Comparison of ENCODE assay signal across 8 cellular contexts in genomic region chr12:96047621-96048211, GRCh38. TPM values are rescaled to one million over a fixed set of nuclear protein-coding genes. Genes with fewer than 3 reads are reported as not detected.
DNase-seq lines count a peak whose midpoint lies in the region; ATAC-seq, FAIRE-seq and TF ChIP-seq lines count a peak whose summit lies in the region.

No MANE protein-coding gene starts in this region.

- peak overlapping the region; percentile 25; the same call in 1 of the 2 replicates for H3K4me2 ChIP-seq in HepG2 (ENCODE audit: low read depth, low read length)
- H3K4me2 ChIP-seq in smooth muscle cell, result no peak overlapping the region

- H3K4me3 ChIP-seq in adrenal gland (peak overlapping the region in 1 of 4 donors; percentile 10), HepG2 (replicated peaks in 1 of 3; ENCODE audit: insufficient read depth in 1 of 3, low read depth in 2 of 3, low read length in 3 of 3) (no peak overlapping the region), smooth muscle cell (no peak overlapping the region)

- POLR2A ChIA-PET in HepG2 (lab: Yijun Ruan, JAX), result no interaction called here

- in situ Hi-C loops in HepG2 (cut with HindIII; ENCODE audit: extremely low pct_ligation_motif_present, low pct_unique_long_range_greater_than_20kb), result no loop called here

- TF ChIP-seq CTCF in adrenal gland (IDR thresholded peaks at IDR 0.05), result no peak
- no peak for TF ChIP-seq CTCF in HepG2 (CRISPR knock-in tag; IDR thresholded peaks at IDR 0.05)
- TF ChIP-seq CTCF in smooth muscle cell (IDR thresholded peaks at IDR 0.05; ENCODE audit: borderline replicate concordance, insufficient read depth, poor library complexity, severe bottlenecking), result no peak

- TF ChIP-seq EP300 in HepG2 (IDR thresholded peaks at IDR 0.05; ENCODE audit: low read depth in 2 of 2, low read length in 2 of 2) (no peak), HepG2 (CRISPR knock-in tag; IDR thresholded peaks at IDR 0.05; ENCODE audit: borderline replicate concordance) (no peak)

- BruUV-seq in HepG2 (replicated peaks; lab: Mats Ljungman, UMichigan), result no TSS peak

- H3K27ac ChIP-seq in adrenal gland, result peak overlapping the region in 4 of 5 donors; percentile 7 to 75 (median 44)
- H3K27ac ChIP-seq in HepG2 (ENCODE audit: extremely low read length, insufficient read depth, low read length), result no peak overlapping the region
- H3K27ac ChIP-seq in smooth muscle cell (ENCODE audit: low read depth), result no peak overlapping the region

- H3K9ac ChIP-seq in HepG2 (ENCODE audit: insufficient read depth, low read depth, low read length) (no peak overlapping the region), smooth muscle cell (ENCODE audit: low read depth) (no peak overlapping the region)

- no peak for TF ChIP-seq POLR2A in adrenal gland (IDR thresholded peaks at IDR 0.05)
- TF ChIP-seq POLR2A in HepG2 (IDR thresholded peaks at IDR 0.05; ENCODE audit: insufficient read depth in 1 of 2, low read depth in 2 of 2, low read length in 2 of 2), result no peak

- CTCF ChIA-PET in HepG2 (lab: Yijun Ruan, JAX; ENCODE audit: low intra/inter-chr PET ratio, low total read pairs), result no interaction called here

- H3F3A ChIP-seq in smooth muscle cell (ENCODE audit: low read depth), result no peaks in the 10 kb centered on the region

- ATAC-seq in GM18861 (IDR thresholded peaks at IDR 0.05; ENCODE audit: unreplicated experiment) (peak; percentile 85), HG03103 (IDR thresholded peaks at IDR 0.05; ENCODE audit: low read depth, unreplicated experiment) (peak; percentile 63), HepG2 (no peak; the same call in 2 of the 3 replicates)

- TF ChIP-seq RAD21 in HepG2 (CRISPR knock-in tag; IDR thresholded peaks at IDR 0.05), result no peak

- intact Hi-C loops in adrenal gland (cut with DNase I), result no loop called here
- intact Hi-C loops in HepG2 (cut with micrococcal nuclease; ENCODE audit: unreplicated experiment), result no loop called here

- WGBS in adrenal gland, 4 donors, result 14 to 25% (median 19%) methylated on average over 3 of the region's 3 CpGs
- WGBS in HepG2 (ENCODE audit: low lambda C conversion rate), result 32% methylated on average over 3 of the region's 3 CpGs
- 81% methylated on average over 3 of the region's 3 CpGs for WGBS in smooth muscle cell (ENCODE audit: low lambda C conversion rate)

- no peak overlapping the region for H2AFZ ChIP-seq in HepG2 (ENCODE audit: low read length)
- H2AFZ ChIP-seq in smooth muscle cell (ENCODE audit: low read depth), result no peak overlapping the region

- H3K36me3 ChIP-seq in adrenal gland (replicated peaks in 1 of 2) (no peaks in the 10 kb centered on the region), HepG2 (replicated peaks in 1 of 2; ENCODE audit: control insufficient read depth in 1 of 2, insufficient read depth in 2 of 2, low read length in 2 of 2) (no peaks in the 10 kb centered on the region), smooth muscle cell (ENCODE audit: low read depth) (no peaks in the 10 kb centered on the region)

- H3K79me2 ChIP-seq in HepG2 (ENCODE audit: insufficient read depth, low read length) (no peaks in the 10 kb centered on the region), smooth muscle cell (ENCODE audit: low read depth) (no peaks in the 10 kb centered on the region)

- DNase-seq in AML-193 (lab: John Stamatoyannopoulos, UW), result peak; percentile 88 to 89
- peak; percentile 21 for DNase-seq in NCI-H2227 (lab: John Stamatoyannopoulos, UW; ENCODE audit: unreplicated experiment)
- peak in 6 of 7 donors; percentile 37 to 58 (median 50) for DNase-seq in adrenal gland
- peak; percentile 27 for DNase-seq in HepG2 (ENCODE audit: low spot score)
- no peak for DNase-seq in T1000 (lab: John Stamatoyannopoulos, UW)
- no peak for DNase-seq in smooth muscle cell (lab: John Stamatoyannopoulos, UW; ENCODE audit: unreplicated experiment)

- H4K20me1 ChIP-seq in HepG2 (ENCODE audit: insufficient read depth, low read length), result no peaks in the 10 kb centered on the region
- H4K20me1 ChIP-seq in smooth muscle cell (ENCODE audit: low read depth), result no peaks in the 10 kb centered on the region

- H3K27me3 ChIP-seq in adrenal gland (no peaks in the 10 kb centered on the region), HepG2 (ENCODE audit: control insufficient read depth in 1 of 2, insufficient read depth in 2 of 2, low read length in 2 of 2) (peaks cover 0 to 13% of the 10 kb centered on the region in 2 experiments; a peak in 2 of 5 replicates), smooth muscle cell (ENCODE audit: low read depth) (no peaks in the 10 kb centered on the region)

- peaks cover 13 to 28% of the 10 kb centered on the region in 2 donors for H3K4me1 ChIP-seq in adrenal gland (replicated peaks in 1 of 2)
- peaks cover 45% of the 10 kb centered on the region for H3K4me1 ChIP-seq in HepG2 (ENCODE audit: insufficient read depth, low read length)
- H3K4me1 ChIP-seq in smooth muscle cell (ENCODE audit: low read depth), result no peaks in the 10 kb centered on the region

- FAIRE-seq in HepG2 (lab: Jason Lieb, UNC), result no peak

- no peaks in the 10 kb centered on the region for H3K9me3 ChIP-seq in adrenal gland (replicated peaks in 1 of 3)
- no peaks in the 10 kb centered on the region for H3K9me3 ChIP-seq in HepG2 (ENCODE audit: low read length)
- no peaks in the 10 kb centered on the region for H3K9me3 ChIP-seq in smooth muscle cell (replicated peaks; ENCODE audit: low read depth)

TF ChIP-seq in HepG2, 621 proteins besides CTCF, POLR2A, EP300 and RAD21 (continues in another document):
- TF ChIP-seq ZFP37 (CRISPR knock-in tag; IDR thresholded peaks at IDR 0.05; ENCODE audit: borderline replicate concordance) (no peak), SETDB1 (CRISPR knock-in tag; IDR thresholded peaks at IDR 0.05; ENCODE audit: borderline replicate concordance) (no peak)

RNA-seq across cellular contexts. Expression of gene LTA4H, which starts 12.3 kb away (rescaled TPM):
- total RNA-seq in adrenal gland (100 to 1,000 TPM in 5 of 8 donors, 10 to 100 TPM in 3; 73.0 to 164 (median 110) TPM), HepG2 (2016; rRNA removed; fragmentation: Illumina TruSeq; extraction: Trizol) (90.4 and 114 TPM in 2 replicates), smooth muscle cell (68.1 and 74.4 TPM in 2 replicates)
- polyA plus RNA-seq in adrenal gland (10 to 100 TPM; 61.8 to 89.8 (median 81.0) TPM), HepG2 (2011; rRNA removed) (74.4 and 87.5 TPM in 2 replicates), smooth muscle cell (32.4 and 33.9 TPM in 2 replicates)
- total RNA-seq in HepG2 (2016; cell fraction: cytosol; rRNA removed; fragmentation: Illumina TruSeq; extraction: Trizol; ENCODE audit: low read depth), result 19.9 and 28.2 TPM in 2 replicates
- total RNA-seq in HepG2 (2016; cell fraction: insoluble cytoplasmic fraction; rRNA removed; fragmentation: Illumina TruSeq; extraction: Trizol), result 86.9 and 108 TPM in 2 replicates
- total RNA-seq in HepG2 (2016; cell fraction: membrane; rRNA removed; fragmentation: Illumina TruSeq; extraction: Trizol), result 66.0 and 81.9 TPM in 2 replicates
- total RNA-seq in HepG2 (2016; cell fraction: nucleus; rRNA removed; fragmentation: Illumina TruSeq; extraction: Trizol), result 54.5 and 55.7 TPM in 2 replicates
- 50.8 and 73.9 TPM in 2 replicates for polyA plus RNA-seq in HepG2 (2011; cell fraction: cytosol; rRNA removed)
- 43.0 and 54.3 TPM in 2 replicates for polyA plus RNA-seq in HepG2 (2011; cell fraction: nucleus; rRNA removed)
- 111 and 121 TPM in 2 replicates for polyA plus RNA-seq in HepG2 (2012)
- polyA plus RNA-seq in HepG2 (2016; cell fraction: cytosol; fragmentation: Illumina TruSeq; extraction: Trizol; ENCODE audit: low read depth), result 22.4 and 25.2 TPM in 2 replicates
- polyA plus RNA-seq in HepG2 (2016; cell fraction: insoluble cytoplasmic fraction; fragmentation: Illumina TruSeq; extraction: Trizol; ENCODE audit: low read depth), result 97.9 and 98.6 TPM in 2 replicates
- polyA plus RNA-seq in HepG2 (2016; cell fraction: membrane; fragmentation: Illumina TruSeq; extraction: Trizol; ENCODE audit: low read depth), result 49.0 and 58.4 TPM in 2 replicates
- 57.8 and 60.3 TPM in 2 replicates for polyA plus RNA-seq in HepG2 (2016; cell fraction: nucleus; fragmentation: Illumina TruSeq; extraction: Trizol; ENCODE audit: insufficient read depth, low read depth)
- 53.9 and 54.2 TPM in 2 replicates for polyA minus RNA-seq in HepG2 (2011; rRNA and poly(A)+ RNA removed; ENCODE audit: low replicate concordance)
- 45.7 and 50.7 TPM in 2 replicates for polyA minus RNA-seq in HepG2 (2011; cell fraction: cytosol; rRNA and poly(A)+ RNA removed)
- 50.5 and 65.3 TPM in 2 replicates for polyA minus RNA-seq in HepG2 (2011; cell fraction: nucleus; rRNA and poly(A)+ RNA removed)

RNA-seq across cellular contexts. Expression of gene HAL, which starts 51.6 kb away (rescaled TPM):
- total RNA-seq in adrenal gland, result under 1 TPM in 4 of 8 donors, not detected in 4; 0.14 to 0.40 (median 0.21) TPM
- polyA plus RNA-seq in adrenal gland, result under 1 TPM; 0.13 to 0.24 (median 0.16) TPM
- 0.56 and 0.89 TPM in 2 replicates for total RNA-seq in HepG2 (2016; rRNA removed; fragmentation: Illumina TruSeq; extraction: Trizol)
- 0.10 and 0.26 TPM in 2 replicates for total RNA-seq in HepG2 (2016; cell fraction: cytosol; rRNA removed; fragmentation: Illumina TruSeq; extraction: Trizol; ENCODE audit: low read depth)
- total RNA-seq in HepG2 (2016; cell fraction: insoluble cytoplasmic fraction; rRNA removed; fragmentation: Illumina TruSeq; extraction: Trizol), result 0.58 and 1.1 TPM in 2 replicates
- 0.22 and 0.59 TPM in 2 replicates for total RNA-seq in HepG2 (2016; cell fraction: membrane; rRNA removed; fragmentation: Illumina TruSeq; extraction: Trizol)
- 1.8 and 2.1 TPM in 2 replicates for total RNA-seq in HepG2 (2016; cell fraction: nucleus; rRNA removed; fragmentation: Illumina TruSeq; extraction: Trizol)
- polyA plus RNA-seq in HepG2 (2011; rRNA removed), result 37.8 and 63.7 TPM in 2 replicates
- 17.0 and 30.5 TPM in 2 replicates for polyA plus RNA-seq in HepG2 (2011; cell fraction: cytosol; rRNA removed)
- 159 and 187 TPM in 2 replicates for polyA plus RNA-seq in HepG2 (2011; cell fraction: nucleus; rRNA removed)
- polyA plus RNA-seq in HepG2 (2012), result 38.1 and 88.4 TPM in 2 replicates
- polyA plus RNA-seq in HepG2 (2016; cell fraction: cytosol; fragmentation: Illumina TruSeq; extraction: Trizol; ENCODE audit: low read depth), result 0.11 TPM in 2 replicates
- 0.50 and 0.67 TPM in 2 replicates for polyA plus RNA-seq in HepG2 (2016; cell fraction: insoluble cytoplasmic fraction; fragmentation: Illumina TruSeq; extraction: Trizol; ENCODE audit: low read depth)
- polyA plus RNA-seq in HepG2 (2016; cell fraction: membrane; fragmentation: Illumina TruSeq; extraction: Trizol; ENCODE audit: low read depth), result 0.20 and 0.25 TPM in 2 replicates
- 1.8 and 2.3 TPM in 2 replicates for polyA plus RNA-seq in HepG2 (2016; cell fraction: nucleus; fragmentation: Illumina TruSeq; extraction: Trizol; ENCODE audit: insufficient read depth, low read depth)
- polyA minus RNA-seq in HepG2 (2011; rRNA and poly(A)+ RNA removed; ENCODE audit: low replicate concordance), result 3.5 and 84.7 TPM in 2 replicates
- 24.7 and 49.8 TPM in 2 replicates for polyA minus RNA-seq in HepG2 (2011; cell fraction: cytosol; rRNA and poly(A)+ RNA removed)
- 65.0 and 124 TPM in 2 replicates for polyA minus RNA-seq in HepG2 (2011; cell fraction: nucleus; rRNA and poly(A)+ RNA removed)
- total RNA-seq in smooth muscle cell, result 0.31 and 0.81 TPM in 2 replicates
- polyA plus RNA-seq in smooth muscle cell, result not detected in 2 replicates

Comparison
In these comparisons a context has a peak if more than half of its experiments do, and no peak if none do; other contexts are left out.
1. DNase-seq: peak in AML-193 (2 of 2), NCI-H2227 (single experiment), adrenal gland (6 of 7) and HepG2 (single experiment); none in T1000 (single experiment) and smooth muscle cell (single experiment).
2. H3K27ac ChIP-seq: peak in adrenal gland (4 of 5); none in HepG2 (single experiment) and smooth muscle cell (single experiment).